ENCODE assay signal across 17 cellular contexts in the genomic region with DNA sequence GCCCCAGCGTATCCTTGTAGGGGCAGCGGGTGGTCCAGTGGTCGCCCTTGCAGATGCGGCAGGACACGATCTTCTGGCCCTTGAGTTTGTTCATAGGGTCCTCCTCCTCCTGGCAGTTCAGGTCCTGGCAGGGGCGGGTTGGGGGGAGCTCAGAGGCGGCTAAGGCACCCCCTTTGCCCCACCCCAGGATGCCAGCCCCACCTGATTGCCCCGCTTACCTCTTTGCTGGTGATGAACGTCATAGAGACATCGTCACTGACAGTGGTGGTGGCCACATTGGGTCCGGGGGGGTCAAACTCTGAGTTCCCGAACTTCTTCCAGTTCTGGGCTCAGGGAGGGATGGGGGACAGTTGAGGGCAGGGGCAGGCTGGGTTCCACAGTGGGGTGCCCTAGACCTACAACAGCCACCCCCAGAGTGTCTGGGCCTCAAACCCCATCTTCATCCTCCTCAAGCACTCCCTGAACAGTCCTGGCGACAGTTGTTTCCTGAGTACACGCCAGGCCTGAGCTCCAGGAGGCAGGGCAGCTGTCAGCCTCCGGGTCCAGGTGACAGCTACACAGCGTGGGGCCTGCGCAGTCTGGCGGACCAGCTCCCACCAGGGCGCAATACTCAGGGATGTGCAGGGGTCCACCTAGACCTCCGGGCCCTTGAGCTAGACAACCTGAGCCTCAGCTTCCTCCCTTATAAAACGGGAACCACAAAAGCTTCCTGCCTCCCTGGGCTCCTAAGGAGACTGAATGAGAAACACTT. TPM values are rescaled to one million over a fixed set of nuclear protein-coding genes. Genes with fewer than 3 reads are reported as not detected.
DNase-seq lines count a peak whose midpoint lies in the region; ATAC-seq, FAIRE-seq and TF ChIP-seq lines count a peak whose summit lies in the region.
"Had no signal": no experiment of that assay in that cellular context is flagged by ENCODE, and none has a peak within 500 bp of the region (broad histone marks: within the 10 kb centered on the region; RNA-seq: fewer than 3 reads in every experiment).

No MANE protein-coding gene starts in this region.

- no peak overlapping the region for H3K4me3 ChIP-seq in CD8-positive, alpha-beta T cell (ENCODE audit: low read depth, low read length)
- no peak overlapping the region for H3K4me3 ChIP-seq in Loucy (ENCODE audit: low read length, poor library complexity, severe bottlenecking)
- H3K4me3 ChIP-seq in K562 = no peak overlapping the region
- H3K4me3 ChIP-seq in neuronal stem cell (ENCODE audit: low read length in 2 of 2) = no peak overlapping the region
- H3K4me3 ChIP-seq: uterus had no signal

- no peak overlapping the region for H2BK12ac ChIP-seq in neuronal stem cell (ENCODE audit: low read length)

- H3K4me2 ChIP-seq in Loucy (ENCODE audit: low read depth, low read length, poor library complexity, severe bottlenecking) (peak overlapping the region; percentile 11), K562 (ENCODE audit: insufficient read depth, low read length) (no peak overlapping the region), neuronal stem cell (ENCODE audit: insufficient read depth, low read length, poor library complexity, severe bottlenecking) (no peak overlapping the region)

- CTCF ChIA-PET in CD8-positive, alpha-beta T cell (lab: Charles Lee) = interaction anchor here (1.0 to 3.2 kb wide), 4 partner anchors 11 to 133 kb away, joined by 4 to 17 read pairs (median 6); a partner anchor contains a TSS
- CTCF ChIA-PET in K562 (lab: Yijun Ruan, JAX; ENCODE audit: low intra/inter-chr PET ratio) = no interaction called here

- H3K27ac Mint-ChIP-seq in CD8-positive, alpha-beta T cell = no peak overlapping the region
- H3K27ac Mint-ChIP-seq: activated naive CD8-positive, alpha-beta T cell treated with anti-CD3 and anti-CD28 coated beads, Interleukin-2, amount 10 ng/mL, durations not matched to agents 7 days and 5 days; HFFc6 had no signal

- FAIRE-seq in K562 (lab: Jason Lieb, UNC) = no peak

- H3K9me3 Mint-ChIP-seq in CD8-positive, alpha-beta T cell = no peaks in the 10 kb centered on the region
- H3K9me3 Mint-ChIP-seq: activated naive CD8-positive, alpha-beta T cell treated with anti-CD3 and anti-CD28 coated beads, Interleukin-2, amount 10 ng/mL, durations not matched to agents 7 days and 5 days; HFFc6 had no signal

- WGBS in K562 (ENCODE audit: insufficient coverage, low coverage, missing lambda C conversion rate) = 97% methylated on average over 20 of the region's 21 CpGs
- no CpG with 5 or more reads among the region's 21 CpGs for WGBS in neuronal stem cell (ENCODE audit: extremely low coverage in 2 of 2, insufficient read length in 2 of 2, insufficient replicate concordance in 1 of 2), 2 donors

- no peak overlapping the region for H3K27ac ChIP-seq in CD8-positive, alpha-beta T cell (ENCODE audit: low read depth, low read length)
- no peak overlapping the region for H3K27ac ChIP-seq in K562 (ENCODE audit: extremely low read depth, low read depth, low read length)
- no peak overlapping the region for H3K27ac ChIP-seq in neuronal stem cell (replicated peaks; ENCODE audit: low read length)
- H3K27ac ChIP-seq: uterus had no signal

- H3K23ac ChIP-seq in neuronal stem cell (ENCODE audit: low read depth, low read length, poor library complexity) = no peak overlapping the region

- H3F3A ChIP-seq in Loucy (ENCODE audit: low read depth) = peaks cover 5% of the 10 kb centered on the region; the same call in 1 of the 2 replicates

- H3K27me3 ChIP-seq in CD8-positive, alpha-beta T cell (ENCODE audit: insufficient read depth, low read length) = no peaks in the 10 kb centered on the region
- H3K27me3 ChIP-seq in Loucy (ENCODE audit: insufficient read depth, low read length, poor library complexity, severe bottlenecking) (no peaks in the 10 kb centered on the region), K562 (ENCODE audit: control insufficient read depth in 2 of 2, insufficient read depth in 2 of 2, low read length in 2 of 2) (no peaks in the 10 kb centered on the region), neuronal stem cell (ENCODE audit: control insufficient read depth in 3 of 3, insufficient read depth in 3 of 3, low read depth in 1 of 3, low read length in 3 of 3) (no peaks in the 10 kb centered on the region)
- H3K27me3 ChIP-seq: uterus had no signal

- H3K79me2 ChIP-seq in Loucy (ENCODE audit: insufficient read depth, low read length) (peaks cover 35% of the 10 kb centered on the region), K562 (ENCODE audit: control insufficient read depth, insufficient read depth, low read length) (peaks cover 15% of the 10 kb centered on the region)

- H2BK15ac ChIP-seq in neuronal stem cell (ENCODE audit: low read length) = no peak overlapping the region

- peak overlapping the region; percentile 18 for H3K4me3 Mint-ChIP-seq in CD8-positive, alpha-beta T cell
- H3K4me3 Mint-ChIP-seq: activated naive CD8-positive, alpha-beta T cell treated with anti-CD3 and anti-CD28 coated beads, Interleukin-2, amount 10 ng/mL, durations not matched to agents 7 days and 5 days had no signal

- H3K4ac ChIP-seq in neuronal stem cell (ENCODE audit: low read length) = no peak overlapping the region

- no peak for TF ChIP-seq CTCF in CD8-positive, alpha-beta T cell (IDR thresholded peaks at IDR 0.05)
- no peak for TF ChIP-seq CTCF in Loucy (conservative IDR thresholded peaks at IDR 0.05; ENCODE audit: low read length)
- TF ChIP-seq CTCF in K562 (IDR thresholded peaks at IDR 0.05 in 2 of 3, conservative IDR thresholded peaks at IDR 0.05 in 1 of 3; ENCODE audit: insufficient read depth in 2 of 3, low read depth in 1 of 3, low read length in 3 of 3) = no peak

- peaks cover 46% of the 10 kb centered on the region for H3K4me1 Mint-ChIP-seq in CD8-positive, alpha-beta T cell (ENCODE audit: low read depth)

- BruUV-seq in K562 (replicated peaks; lab: Mats Ljungman, UMichigan) = no TSS peak

- no peak for TF ChIP-seq POLR2A in K562 (conservative IDR thresholded peaks at IDR 0.05)

- H2AFZ ChIP-seq in Loucy (ENCODE audit: low read length) (no peak overlapping the region), K562 (ENCODE audit: low read depth, low read length) (no peak overlapping the region), neuronal stem cell (ENCODE audit: low read length) (no peak overlapping the region)

- POLR2A ChIA-PET in CD8-positive, alpha-beta T cell (lab: Charles Lee) = interaction anchor here (1.6 to 8.0 kb wide), 4 partner anchors 9 to 33 kb away, joined by 5 to 53 read pairs (median 23); a partner anchor contains a TSS
- POLR2A ChIA-PET in K562 (lab: Yijun Ruan, JAX) = interaction anchor here (0.6 to 5.8 kb wide), 5 partner anchors 10 to 310 kb away, joined by 3 to 49 read pairs (median 5); a partner anchor contains a TSS

- no peaks in the 10 kb centered on the region for H3K9me1 ChIP-seq in K562 (ENCODE audit: control insufficient read depth, insufficient read depth, low read length)

- ATAC-seq in CD8-positive, alpha-beta T cell = no peak
- ATAC-seq in K562 = no peak
- ATAC-seq in HG03108 (IDR thresholded peaks at IDR 0.05; ENCODE audit: unreplicated experiment) = no peak
- ATAC-seq: activated CD4-positive, CD25-positive, alpha-beta regulatory T cell treated with anti-CD3 and anti-CD28 coated beads, Interleukin-2, amount 50 U/mL, for 24 hours had no signal

- H3K27me3 Mint-ChIP-seq in CD8-positive, alpha-beta T cell (ENCODE audit: low read depth) = no peaks in the 10 kb centered on the region
- H3K27me3 Mint-ChIP-seq: activated naive CD8-positive, alpha-beta T cell treated with anti-CD3 and anti-CD28 coated beads, Interleukin-2, amount 10 ng/mL, durations not matched to agents 7 days and 5 days had no signal

- in situ Hi-C loops in K562 (cut with MboI) = no loop called here

- no peak for TF ChIP-seq RAD21 in K562 (CRISPR knock-in tag; conservative IDR thresholded peaks at IDR 0.05 in 1 of 2, IDR thresholded peaks at IDR 0.05 in 1 of 2)

- H4K20me1 ChIP-seq in Loucy (ENCODE audit: insufficient read depth, low read length, poor library complexity, severe bottlenecking) (peaks cover 44% of the 10 kb centered on the region), K562 (replicated peaks; ENCODE audit: control insufficient read depth, insufficient read depth, low read length) (peaks cover 5% of the 10 kb centered on the region; the same call in 1 of the 2 replicates)

- peaks cover 21% of the 10 kb centered on the region for H3K79me1 ChIP-seq in neuronal stem cell (ENCODE audit: low read depth, low read length)

- no peak overlapping the region for H4K91ac ChIP-seq in neuronal stem cell (ENCODE audit: low read depth, low read length, poor library complexity)

- H3K36me3 Mint-ChIP-seq in CD8-positive, alpha-beta T cell = peaks cover 51% of the 10 kb centered on the region

- H3K4me1 ChIP-seq in CD8-positive, alpha-beta T cell (ENCODE audit: insufficient read depth, low read length) = peaks cover 37% of the 10 kb centered on the region
- H3K4me1 ChIP-seq in Loucy (ENCODE audit: insufficient read depth, low read length, poor library complexity, severe bottlenecking) = peaks cover 7% of the 10 kb centered on the region
- peaks cover 3 to 76% of the 10 kb centered on the region in 2 experiments; a peak in 3 of 5 replicates for H3K4me1 ChIP-seq in K562 (replicated peaks in 1 of 2; ENCODE audit: control insufficient read depth in 2 of 2, insufficient read depth in 2 of 2, low read length in 2 of 2)
- H3K4me1 ChIP-seq in neuronal stem cell (ENCODE audit: control insufficient read depth in 2 of 2, insufficient read depth in 1 of 2, low read depth in 1 of 2, low read length in 2 of 2) = peaks cover 6 to 8% of the 10 kb centered on the region in 2 donors

- DNase-seq in CD8-positive, alpha-beta T cell = no peak
- DNase-seq in K562 (ENCODE audit: extremely low read depth in 1 of 4, low spot score in 3 of 4) = no peak
- peak; percentile 76 for DNase-seq in posterior vena cava (ENCODE audit: low spot score)
- no peak for DNase-seq in dedifferentiated amniotic fluid mesenchymal stem cell (ENCODE audit: extremely low spot score)
- no peak for DNase-seq in neuronal stem cell (ENCODE audit: low spot score)
- DNase-seq: activated naive CD8-positive, alpha-beta T cell treated with anti-CD3 and anti-CD28 coated beads, Interleukin-2, amount 10 ng/mL, durations not matched to agents 7 days and 5 days; DMS153; glutamatergic neuron; HFFc6; NCI-H1436 treated with DMSO at 0.1 percent for 48 hours; stimulated activated CD4-positive, alpha-beta T cell treated with anti-CD3 and anti-CD28 coated beads, Interleukin-4, amount 100 ng/mL, for 1 hour; substantia nigra; T1000; uterus had no signal

- TF ChIP-seq EP300 in K562 (IDR thresholded peaks at IDR 0.05; ENCODE audit: low read length) = no peak

- no peaks in the 10 kb centered on the region for H3K9me2 ChIP-seq in Loucy (replicated peaks; ENCODE audit: low read depth, low read length)

- H3K9ac ChIP-seq in Loucy (ENCODE audit: low read depth, low read length, poor library complexity, severe bottlenecking) (peak overlapping the region; percentile 39), K562 (ENCODE audit: insufficient read depth in 1 of 2, low read depth in 2 of 2, low read length in 2 of 2) (no peak overlapping the region), neuronal stem cell (ENCODE audit: low read depth, low read length, poor library complexity) (no peak overlapping the region)

- H3K9me3 ChIP-seq in CD8-positive, alpha-beta T cell (ENCODE audit: low read length) = no peaks in the 10 kb centered on the region
- no peaks in the 10 kb centered on the region for H3K9me3 ChIP-seq in Loucy (ENCODE audit: insufficient read depth, low read depth, low read length)
- no peaks in the 10 kb centered on the region for H3K9me3 ChIP-seq in K562 (replicated peaks; ENCODE audit: control insufficient read depth, insufficient read depth, low read depth, low read length)
- H3K9me3 ChIP-seq in neuronal stem cell (replicated peaks in 1 of 2; ENCODE audit: control insufficient read depth in 2 of 2, insufficient read depth in 1 of 2, low read depth in 1 of 2, low read length in 2 of 2) = no peaks in the 10 kb centered on the region
- H3K9me3 ChIP-seq: uterus had no signal

- H3K18ac ChIP-seq in neuronal stem cell (ENCODE audit: low read length) = no peak overlapping the region

- H2AK5ac ChIP-seq in neuronal stem cell (ENCODE audit: low read depth, low read length) = no peak overlapping the region

- H4K8ac ChIP-seq in neuronal stem cell (ENCODE audit: low read depth, low read length) = no peak overlapping the region

- peaks cover 38% of the 10 kb centered on the region for H3K36me3 ChIP-seq in CD8-positive, alpha-beta T cell (ENCODE audit: insufficient read depth, low read length)
- H3K36me3 ChIP-seq in Loucy (ENCODE audit: insufficient read depth, low read length) (peaks cover 19% of the 10 kb centered on the region; the same call in 1 of the 2 replicates), K562 (ENCODE audit: control insufficient read depth, insufficient read depth, low read length) (peaks cover 44% of the 10 kb centered on the region; the same call in 2 of the 3 replicates), neuronal stem cell (replicated peaks in 1 of 2; ENCODE audit: control insufficient read depth in 2 of 2, insufficient read depth in 2 of 2, low read length in 2 of 2) (peaks cover 40 to 60% of the 10 kb centered on the region in 2 donors)
- H3K36me3 ChIP-seq: uterus had no signal

- H2BK120ac ChIP-seq in neuronal stem cell (ENCODE audit: low read depth, low read length) = no peak overlapping the region

- intact Hi-C loops in CD8-positive, alpha-beta T cell (cut with DNase I, micrococcal nuclease) = no loop called here
- intact Hi-C loops in K562 (cut with micrococcal nuclease) (no loop called here), posterior vena cava (cut with DNase I) (loop anchor here (10.0 kb wide), 1 partner anchor 128 kb away; no protein-coding TSS in a partner anchor)

- H2BK5ac ChIP-seq in neuronal stem cell (ENCODE audit: low read length) = no peak overlapping the region

- no peak overlapping the region for H3K14ac ChIP-seq in neuronal stem cell (ENCODE audit: low read length)

RNA-seq across cellular contexts. Expression of a gene that starts 2.7 kb away (rescaled TPM):
- 100 to 1,000 TPM; 331 to 334 TPM for total RNA-seq in CD8-positive, alpha-beta T cell
- total RNA-seq in K562 (2011; cell fraction: chromatin; rRNA removed; ENCODE audit: low replicate concordance) = 149 and 492 TPM in 2 replicates
- total RNA-seq in K562 (2011; cell fraction: nucleolus; rRNA removed) = 401 and 445 TPM in 2 replicates
- total RNA-seq in K562 (2011; cell fraction: nucleoplasm; rRNA removed) = 251 and 254 TPM in 2 replicates
- total RNA-seq in K562 (2014; rRNA removed) (496 and 567 TPM in 2 replicates), K562 (2014; rRNA removed; fragmentation: Illumina TruSeq; extraction: Trizol) (180 and 183 TPM in 2 replicates), K562 (2015; rRNA removed; fragmentation: Illumina TruSeq; extraction: Trizol) (303 and 312 TPM in 2 replicates), K562 (2021) (388 and 395 TPM in 2 replicates), posterior vena cava (100 to 1,000 TPM; 140 to 157 TPM)
- polyA plus RNA-seq in K562 (2011; rRNA removed) (119 and 135 TPM in 2 replicates), K562 (2014; fragmentation: Illumina TruSeq; extraction: Trizol) (338 and 435 TPM in 2 replicates), K562 (2014; fragmentation: Nextera tagmentation; extraction: Ambion mirVana) (10 to 100 TPM; 35.3 to 53.8 TPM), K562 (2014; rRNA removed) (299 and 361 TPM in 2 replicates)
- 195 and 287 TPM in 2 replicates for polyA plus RNA-seq in K562 (2011; cell fraction: cytosol; rRNA removed)
- polyA plus RNA-seq in K562 (2011; cell fraction: nucleus; rRNA removed) = 588 and 868 TPM in 2 replicates
- polyA plus RNA-seq in K562 (2012) = 313 and 327 TPM in 2 replicates
- polyA minus RNA-seq in K562 (2011; rRNA and poly(A)+ RNA removed) = 37.8 and 59.9 TPM in 2 replicates
- 98.8 and 105 TPM in 2 replicates for polyA minus RNA-seq in K562 (2011; cell fraction: cytosol; rRNA and poly(A)+ RNA removed)
- polyA minus RNA-seq in K562 (2011; cell fraction: nucleus; rRNA and poly(A)+ RNA removed) = 95.6 and 97.2 TPM in 2 replicates
- polyA plus RNA-seq in neuronal stem cell (2013, experiment 1 of 2) = 165 TPM
- 159 TPM for polyA plus RNA-seq in neuronal stem cell (2013, experiment 2 of 2)

RNA-seq across cellular contexts. Expression of a gene that starts 5.5 kb away (rescaled TPM):
- total RNA-seq in CD8-positive, alpha-beta T cell = 10 to 100 TPM; 74.4 to 76.3 TPM
- 7.8 and 42.3 TPM in 2 replicates for total RNA-seq in K562 (2011; cell fraction: chromatin; rRNA removed; ENCODE audit: low replicate concordance)
- total RNA-seq in K562 (2011; cell fraction: nucleolus; rRNA removed) = 18.0 and 23.8 TPM in 2 replicates
- total RNA-seq in K562 (2011; cell fraction: nucleoplasm; rRNA removed) = 12.8 and 19.6 TPM in 2 replicates
- total RNA-seq in K562 (2014; rRNA removed) (1.5 and 3.2 TPM in 2 replicates), K562 (2014; rRNA removed; fragmentation: Illumina TruSeq; extraction: Trizol) (1.4 and 1.5 TPM in 2 replicates), K562 (2015; rRNA removed; fragmentation: Illumina TruSeq; extraction: Trizol) (4.6 TPM in 2 replicates), K562 (2021) (10.1 and 10.2 TPM in 2 replicates), posterior vena cava (1 to 10 TPM; 6.3 to 6.5 TPM)
- polyA plus RNA-seq in K562 (2011; rRNA removed) (2.4 and 6.5 TPM in 2 replicates), K562 (2014; fragmentation: Illumina TruSeq; extraction: Trizol) (1.5 and 2.1 TPM in 2 replicates), K562 (2014; fragmentation: Nextera tagmentation; extraction: Ambion mirVana) (under 1 TPM; 0.03 to 0.07 TPM), K562 (2014; rRNA removed) (4.5 and 5.9 TPM in 2 replicates)
- 5.8 and 7.6 TPM in 2 replicates for polyA plus RNA-seq in K562 (2011; cell fraction: cytosol; rRNA removed)
- polyA plus RNA-seq in K562 (2011; cell fraction: nucleus; rRNA removed) = 9.8 and 12.6 TPM in 2 replicates
- 6.2 and 11.6 TPM in 2 replicates for polyA plus RNA-seq in K562 (2012)
- 1.5 and 1.9 TPM in 2 replicates for polyA minus RNA-seq in K562 (2011; rRNA and poly(A)+ RNA removed)
- polyA minus RNA-seq in K562 (2011; cell fraction: cytosol; rRNA and poly(A)+ RNA removed) = 2.6 and 7.6 TPM in 2 replicates
- 3.8 and 4.9 TPM in 2 replicates for polyA minus RNA-seq in K562 (2011; cell fraction: nucleus; rRNA and poly(A)+ RNA removed)
- polyA plus RNA-seq in neuronal stem cell (2013, experiment 1 of 2) = 4.2 TPM
- polyA plus RNA-seq in neuronal stem cell (2013, experiment 2 of 2) = 3.9 TPM

RNA-seq across cellular contexts. Expression of a gene that starts 10.9 kb away (rescaled TPM):
- total RNA-seq in CD8-positive, alpha-beta T cell = 100 to 1,000 TPM in 1 of 2 experiments, 10 to 100 TPM in 1; 97.6 to 114 TPM
- 43.7 and 158 TPM in 2 replicates for total RNA-seq in K562 (2011; cell fraction: chromatin; rRNA removed; ENCODE audit: low replicate concordance)
- 136 and 158 TPM in 2 replicates for total RNA-seq in K562 (2011; cell fraction: nucleolus; rRNA removed)
- 72.6 and 76.3 TPM in 2 replicates for total RNA-seq in K562 (2011; cell fraction: nucleoplasm; rRNA removed)
- total RNA-seq in K562 (2014; rRNA removed) = 111 and 141 TPM in 2 replicates
- 21.1 and 29.3 TPM in 2 replicates for total RNA-seq in K562 (2014; rRNA removed; fragmentation: Illumina TruSeq; extraction: Trizol)
- total RNA-seq in K562 (2015; rRNA removed; fragmentation: Illumina TruSeq; extraction: Trizol) = 76.2 and 78.6 TPM in 2 replicates
- 113 and 122 TPM in 2 replicates for total RNA-seq in K562 (2021)
- 43.2 and 54.4 TPM in 2 replicates for polyA plus RNA-seq in K562 (2011; rRNA removed)
- 55.0 and 104 TPM in 2 replicates for polyA plus RNA-seq in K562 (2011; cell fraction: cytosol; rRNA removed)
- polyA plus RNA-seq in K562 (2011; cell fraction: nucleus; rRNA removed) = 120 and 211 TPM in 2 replicates
- polyA plus RNA-seq in K562 (2012) = 52.6 and 75.7 TPM in 2 replicates
- 59.1 and 66.9 TPM in 2 replicates for polyA plus RNA-seq in K562 (2014; fragmentation: Illumina TruSeq; extraction: Trizol)
- 1 to 10 TPM; 2.2 to 4.9 TPM for polyA plus RNA-seq in K562 (2014; fragmentation: Nextera tagmentation; extraction: Ambion mirVana)
- 129 TPM in 2 replicates for polyA plus RNA-seq in K562 (2014; rRNA removed)
- 26.1 and 49.0 TPM in 2 replicates for polyA minus RNA-seq in K562 (2011; rRNA and poly(A)+ RNA removed)
- polyA minus RNA-seq in K562 (2011; cell fraction: cytosol; rRNA and poly(A)+ RNA removed) = 66.1 and 69.2 TPM in 2 replicates
- polyA minus RNA-seq in K562 (2011; cell fraction: nucleus; rRNA and poly(A)+ RNA removed) = 65.4 and 68.5 TPM in 2 replicates
- 10 to 100 TPM; 21.9 to 27.8 TPM for total RNA-seq in posterior vena cava
- polyA plus RNA-seq in neuronal stem cell (2013, experiment 1 of 2) = 16.9 TPM
- polyA plus RNA-seq in neuronal stem cell (2013, experiment 2 of 2) = 18.4 TPM

RNA-seq across cellular contexts. Expression of a gene that starts 14.6 kb away (rescaled TPM):
- 1 to 10 TPM; 1.2 TPM for total RNA-seq in CD8-positive, alpha-beta T cell
- 0.81 and 2.5 TPM in 2 replicates for total RNA-seq in K562 (2011; cell fraction: chromatin; rRNA removed; ENCODE audit: low replicate concordance)
- total RNA-seq in K562 (2011; cell fraction: nucleolus; rRNA removed) = 1.8 and 3.0 TPM in 2 replicates
- total RNA-seq in K562 (2011; cell fraction: nucleoplasm; rRNA removed) = 1.6 and 2.9 TPM in 2 replicates
- 0.86 and 2.1 TPM in 2 replicates for total RNA-seq in K562 (2014; rRNA removed)
- 0.38 and 0.58 TPM in 2 replicates for total RNA-seq in K562 (2014; rRNA removed; fragmentation: Illumina TruSeq; extraction: Trizol)
- 0.23 and 0.36 TPM in 2 replicates for total RNA-seq in K562 (2015; rRNA removed; fragmentation: Illumina TruSeq; extraction: Trizol)
- 0.42 and 0.58 TPM in 2 replicates for total RNA-seq in K562 (2021)
- 0.54 and 0.83 TPM in 2 replicates for polyA plus RNA-seq in K562 (2011; rRNA removed)
- 0.66 and 1.6 TPM in 2 replicates for polyA plus RNA-seq in K562 (2011; cell fraction: cytosol; rRNA removed)
- 1.4 and 4.2 TPM in 2 replicates for polyA plus RNA-seq in K562 (2011; cell fraction: nucleus; rRNA removed)
- 0.51 and 0.70 TPM in 2 replicates for polyA plus RNA-seq in K562 (2012)
- 0.22 and 0.43 TPM in 2 replicates for polyA plus RNA-seq in K562 (2014; fragmentation: Illumina TruSeq; extraction: Trizol)
- polyA plus RNA-seq in K562 (2014; fragmentation: Nextera tagmentation; extraction: Ambion mirVana) = not detected
- 0.31 and 0.97 TPM in 2 replicates for polyA plus RNA-seq in K562 (2014; rRNA removed)
- 0.09 and 0.21 TPM in 2 replicates for polyA minus RNA-seq in K562 (2011; rRNA and poly(A)+ RNA removed)
- polyA minus RNA-seq in K562 (2011; cell fraction: cytosol; rRNA and poly(A)+ RNA removed) = 1.4 TPM in 1 of 2 replicates, not detected in the other
- 0.33 and 1.8 TPM in 2 replicates for polyA minus RNA-seq in K562 (2011; cell fraction: nucleus; rRNA and poly(A)+ RNA removed)
- not detected for total RNA-seq in posterior vena cava
- not detected for polyA plus RNA-seq in neuronal stem cell (2013, experiment 1 of 2)
- polyA plus RNA-seq in neuronal stem cell (2013, experiment 2 of 2) = not detected

RNA-seq across cellular contexts. Expression of a gene that starts 30.9 kb away (rescaled TPM):
- total RNA-seq in CD8-positive, alpha-beta T cell = 10 to 100 TPM; 56.4 to 61.6 TPM
- 31.5 and 78.2 TPM in 2 replicates for total RNA-seq in K562 (2011; cell fraction: chromatin; rRNA removed; ENCODE audit: low replicate concordance)
- total RNA-seq in K562 (2011; cell fraction: nucleolus; rRNA removed) = 47.9 and 51.2 TPM in 2 replicates
- 41.4 and 44.2 TPM in 2 replicates for total RNA-seq in K562 (2011; cell fraction: nucleoplasm; rRNA removed)
- total RNA-seq in K562 (2014; rRNA removed) (13.0 and 16.6 TPM in 2 replicates), K562 (2014; rRNA removed; fragmentation: Illumina TruSeq; extraction: Trizol) (5.8 and 6.4 TPM in 2 replicates), K562 (2015; rRNA removed; fragmentation: Illumina TruSeq; extraction: Trizol) (6.8 and 7.5 TPM in 2 replicates), K562 (2021) (15.1 and 16.4 TPM in 2 replicates), posterior vena cava (10 to 100 TPM; 21.7 to 26.0 TPM)
- polyA plus RNA-seq in K562 (2011; rRNA removed) (10.5 and 13.7 TPM in 2 replicates), K562 (2014; fragmentation: Illumina TruSeq; extraction: Trizol) (14.1 and 16.8 TPM in 2 replicates), K562 (2014; fragmentation: Nextera tagmentation; extraction: Ambion mirVana) (1 to 10 TPM; 1.5 to 2.6 TPM), K562 (2014; rRNA removed) (22.6 and 25.7 TPM in 2 replicates)
- 9.5 and 19.0 TPM in 2 replicates for polyA plus RNA-seq in K562 (2011; cell fraction: cytosol; rRNA removed)
- 60.4 and 126 TPM in 2 replicates for polyA plus RNA-seq in K562 (2011; cell fraction: nucleus; rRNA removed)
- polyA plus RNA-seq in K562 (2012) = 13.8 and 24.0 TPM in 2 replicates
- polyA minus RNA-seq in K562 (2011; rRNA and poly(A)+ RNA removed) = 3.4 and 7.6 TPM in 2 replicates
- 3.1 and 3.3 TPM in 2 replicates for polyA minus RNA-seq in K562 (2011; cell fraction: cytosol; rRNA and poly(A)+ RNA removed)
- 10.0 and 21.1 TPM in 2 replicates for polyA minus RNA-seq in K562 (2011; cell fraction: nucleus; rRNA and poly(A)+ RNA removed)
- 0.77 TPM for polyA plus RNA-seq in neuronal stem cell (2013, experiment 1 of 2)
- polyA plus RNA-seq in neuronal stem cell (2013, experiment 2 of 2) = 0.71 TPM

Comparison
In these comparisons a context has a peak if more than half of its experiments do, and no peak if none do; other contexts are left out.
1. intact Hi-C loops: an anchor here in posterior vena cava (10.0 kb wide); none called in CD8-positive, alpha-beta T cell and K562.